28 cellular contexts compared by ENCODE assay signal in genomic region chr7:51150193-51150592, GRCh38.
"Had no signal": no experiment of that assay in that cellular context is flagged by ENCODE, and none has a peak within 500 bp of the region (broad histone marks: within the 10 kb centered on the region; RNA-seq: fewer than 3 reads in every experiment).

No MANE protein-coding gene starts in this region.

- H3K4me3 Mint-ChIP-seq: stimulated activated effector memory CD8-positive, alpha-beta T cell treated with anti-CD3 and anti-CD28 coated beads, Interleukin-12 subunit alpha, Interleukin-12 subunit beta, amount 100 ng/mL, for 72 hours; stimulated activated memory B cell treated with anti-CD40 and anti-IgM and Interleukin-4, amounts not matched to agents 10 μg/mL and 1 μg/mL and 100 μg/mL, for 72 hours; stimulated activated naive B cell treated with anti-CD40 and anti-IgM and Interleukin-4, amounts not matched to agents 10 μg/mL and 1 μg/mL and 100 μg/mL, for 72 hours; stimulated activated naive CD8-positive, alpha-beta T cell treated with anti-CD3 and anti-CD28 coated beads, Interleukin-15, amount 100 ng/mL, for 72 hours; stimulated activated naive CD8-positive, alpha-beta T cell treated with anti-CD3 and anti-CD28 coated beads, Interleukin-15, Interleukin-2, amounts not matched to agents 100 ng/mL and 50 ng/mL, for 24 hours; type B pancreatic cell had no signal

- H3K4me1 Mint-ChIP-seq: stimulated activated effector memory CD8-positive, alpha-beta T cell treated with anti-CD3 and anti-CD28 coated beads, Interleukin-12 subunit alpha, Interleukin-12 subunit beta, amount 100 ng/mL, for 72 hours; stimulated activated memory B cell treated with anti-CD40 and anti-IgM and Interleukin-4, amounts not matched to agents 10 μg/mL and 1 μg/mL and 100 μg/mL, for 72 hours; stimulated activated naive B cell treated with anti-CD40 and anti-IgM and Interleukin-4, amounts not matched to agents 10 μg/mL and 1 μg/mL and 100 μg/mL, for 72 hours; stimulated activated naive CD8-positive, alpha-beta T cell treated with anti-CD3 and anti-CD28 coated beads, Interleukin-15, amount 100 ng/mL, for 72 hours had no signal

- DNase-seq: stimulated activated CD4-positive, alpha-beta T cell treated with anti-CD3 and anti-CD28 coated beads, Interleukin-2, amount 100 ng/mL, for 48 hours; stimulated activated CD4-positive, alpha-beta T cell treated with anti-CD3 and anti-CD28 coated beads, Interleukin-4, amount 100 ng/mL, for 1 hour; stimulated activated CD4-positive, alpha-beta T cell treated with anti-CD3 and anti-CD28 coated beads, Interleukin-4, amount 100 ng/mL, for 24 hours; stimulated activated CD4-positive, alpha-beta T cell treated with anti-CD3 and anti-CD28 coated beads, Interleukin-4, amount 100 ng/mL, for 4 hours; stimulated activated CD8-positive, alpha-beta memory T cell treated with anti-CD3 and anti-CD28 coated beads, Interleukin-4, amount 100 ng/mL, for 48 hours; stimulated activated naive B cell treated with anti-CD40 and anti-IgM and Interleukin-4, amounts not matched to agents 10 μg/mL and 1 μg/mL and 100 μg/mL, for 72 hours; stimulated activated naive CD4-positive, alpha-beta T cell; stimulated activated naive CD4-positive, alpha-beta T cell treated with Interleukin-2 at 50 U/mL for 16 hours; stimulated activated naive CD8-positive, alpha-beta T cell treated with anti-CD3 and anti-CD28 coated beads, Interleukin-15, amount 100 ng/mL, for 72 hours; stimulated activated naive CD8-positive, alpha-beta T cell treated with anti-CD3 and anti-CD28 coated beads, Interleukin-15, Interleukin-2, amounts not matched to agents 100 U/mL and 50 U/mL, for 24 hours; stomach; substantia nigra; testis; thyroid gland; tibial artery; transverse colon; trophoblast cell; upper lobe of left lung; upper lobe of right lung; uterus had no signal

- H3K4me1 ChIP-seq: suprapubic skin, testis, thyroid gland, tibial artery, upper lobe of left lung, upper lobe of right lung, uterus, vagina had no signal

- H3K36me3 Mint-ChIP-seq: stimulated activated effector memory CD8-positive, alpha-beta T cell treated with anti-CD3 and anti-CD28 coated beads, Interleukin-12 subunit alpha, Interleukin-12 subunit beta, amount 100 ng/mL, for 72 hours; stimulated activated memory B cell treated with anti-CD40 and anti-IgM and Interleukin-4, amounts not matched to agents 10 μg/mL and 1 μg/mL and 100 μg/mL, for 72 hours had no signal

- ATAC-seq: stimulated activated effector memory CD8-positive, alpha-beta T cell treated with anti-CD3 and anti-CD28 coated beads, Interleukin-12 subunit alpha, Interleukin-12 subunit beta, amount 100 ng/mL, for 72 hours; stimulated activated memory B cell treated with anti-CD40 and anti-IgM and Interleukin-4, amounts not matched to agents 10 μg/mL and 1 μg/mL and 100 μg/mL, for 72 hours; stimulated activated naive B cell treated with anti-CD40 and anti-IgM and Interleukin-4, amounts not matched to agents 10 μg/mL and 1 μg/mL and 100 μg/mL, for 72 hours; stimulated activated naive CD8-positive, alpha-beta T cell treated with anti-CD3 and anti-CD28 coated beads, Interleukin-15, amount 100 ng/mL, for 72 hours; stimulated activated naive CD8-positive, alpha-beta T cell treated with anti-CD3 and anti-CD28 coated beads, Interleukin-15, Interleukin-2, amounts not matched to agents 100 U/mL and 50 U/mL, for 24 hours; upper lobe of right lung had no signal

- H3K36me3 ChIP-seq: suprapubic skin, thoracic aorta, thyroid gland, tibial artery, tibial nerve, transverse colon, upper lobe of left lung, upper lobe of right lung, uterus, vagina had no signal

- H3K9me3 ChIP-seq: testis, thyroid gland, uterus, vagina had no signal

- H3K27me3 ChIP-seq: stomach, suprapubic skin, testis, thyroid gland, tibial nerve, transverse colon, upper lobe of left lung, upper lobe of right lung, uterus, vagina had no signal

- H3K27ac ChIP-seq: stomach, suprapubic skin, testis, thoracic aorta, thyroid gland, tibial artery, transverse colon, upper lobe of right lung, uterus, vagina had no signal

- H3K27ac Mint-ChIP-seq: stimulated activated effector memory CD8-positive, alpha-beta T cell treated with anti-CD3 and anti-CD28 coated beads, Interleukin-12 subunit alpha, Interleukin-12 subunit beta, amount 100 ng/mL, for 72 hours; stimulated activated memory B cell treated with anti-CD40 and anti-IgM and Interleukin-4, amounts not matched to agents 10 μg/mL and 1 μg/mL and 100 μg/mL, for 72 hours; stimulated activated naive B cell treated with anti-CD40 and anti-IgM and Interleukin-4, amounts not matched to agents 10 μg/mL and 1 μg/mL and 100 μg/mL, for 72 hours; stimulated activated naive CD8-positive, alpha-beta T cell treated with anti-CD3 and anti-CD28 coated beads, Interleukin-15, amount 100 ng/mL, for 72 hours; stimulated activated naive CD8-positive, alpha-beta T cell treated with anti-CD3 and anti-CD28 coated beads, Interleukin-15, Interleukin-2, amounts not matched to agents 100 ng/mL and 50 ng/mL, for 24 hours; type B pancreatic cell had no signal

- H3K27me3 Mint-ChIP-seq: stimulated activated naive CD8-positive, alpha-beta T cell treated with anti-CD3 and anti-CD28 coated beads, Interleukin-15, Interleukin-2, amounts not matched to agents 100 ng/mL and 50 ng/mL, for 24 hours; type B pancreatic cell had no signal

- H3K4me3 ChIP-seq: stomach, suprapubic skin, testis, thoracic aorta, thyroid gland, tibial artery, tibial nerve, transverse colon, upper lobe of left lung, upper lobe of right lung, uterus, vagina had no signal
